ENCODE assay signal across 10 cellular contexts in the genomic region with DNA sequence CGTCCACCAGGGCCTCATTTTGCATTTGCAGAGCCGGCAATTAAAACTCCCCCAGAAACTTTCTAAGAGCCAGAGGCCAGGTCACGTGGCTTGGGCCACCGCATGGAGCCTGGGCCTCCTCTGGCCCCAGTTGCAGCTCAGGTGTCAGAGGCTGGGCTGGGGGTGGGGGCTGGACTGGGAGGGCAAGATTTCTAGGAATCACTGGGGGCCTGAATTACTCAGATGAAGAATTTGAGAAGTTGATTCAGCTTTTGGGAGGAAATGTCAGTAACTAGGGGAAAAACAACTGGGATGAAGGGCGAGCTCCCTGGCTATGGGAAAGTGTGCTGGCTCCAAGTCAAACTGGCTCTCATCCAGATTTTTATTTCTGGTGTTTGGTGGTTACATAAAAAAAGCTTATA.
DNase-seq lines count a peak whose midpoint lies in the region; ATAC-seq and TF ChIP-seq lines count a peak whose summit lies in the region.
"Had no signal": no experiment of that assay in that cellular context is flagged by ENCODE, and none has a peak within 500 bp of the region (broad histone marks: within the 10 kb centered on the region; RNA-seq: fewer than 3 reads in every experiment).

No MANE protein-coding gene starts in this region.

- intact Hi-C loops in adrenal gland (cut with DNase I): no loop called here
- intact Hi-C loops in left cardiac atrium (cut with DNase I): no loop called here
- intact Hi-C loops in sciatic nerve (cut with DNase I): no loop called here
- intact Hi-C loops in activated T-helper 2 cell treated with anti-CD3 and anti-CD28 coated beads, Interferon-gamma antibody, Interleukin-2, Interleukin-4, amounts not matched to agents 10 μg/mL and 5 μg/mL and 100 μg/mL, durations not matched to agents 14 hours and 24 hours and 36 hours (cut with micrococcal nuclease): no loop called here

- H4K12ac ChIP-seq in trophoblast cell (ENCODE audit: low read depth, low read length): no peak overlapping the region

- H3K79me1 ChIP-seq in trophoblast cell (ENCODE audit: low read length): no peaks in the 10 kb centered on the region

- H3K14ac ChIP-seq in trophoblast cell (ENCODE audit: low read length): no peak overlapping the region

- H2BK12ac ChIP-seq in trophoblast cell (ENCODE audit: low read length): no peak overlapping the region

- H3K4me3 ChIP-seq in adrenal gland (no peak overlapping the region), trophoblast cell (ENCODE audit: low read depth, low read length) (no peak overlapping the region)

- H3K23ac ChIP-seq in trophoblast cell (ENCODE audit: low read length): no peak overlapping the region

- H3K36me3 ChIP-seq in adrenal gland (replicated peaks in 1 of 2): no peaks in the 10 kb centered on the region
- no peaks in the 10 kb centered on the region for H3K36me3 ChIP-seq in trophoblast cell (ENCODE audit: control insufficient read depth in 1 of 2, insufficient read depth in 2 of 2, low read length in 2 of 2)

- no peak overlapping the region for H2BK5ac ChIP-seq in trophoblast cell (ENCODE audit: low read depth, low read length, poor library complexity)

- no peak overlapping the region for H3K18ac ChIP-seq in trophoblast cell (ENCODE audit: low read length)

- H3K9me3 ChIP-seq in adrenal gland (replicated peaks in 1 of 3): no peaks in the 10 kb centered on the region
- no peaks in the 10 kb centered on the region for H3K9me3 ChIP-seq in trophoblast cell (ENCODE audit: insufficient read depth, low read depth, low read length)

- peaks cover 18% of the 10 kb centered on the region for H3K4me1 Mint-ChIP-seq in activated T-helper 2 cell treated with anti-CD3 and anti-CD28 coated beads, Interferon-gamma antibody, Interleukin-2, Interleukin-4, amounts not matched to agents 10 μg/mL and 5 μg/mL and 100 μg/mL, durations not matched to agents 14 hours and 24 hours and 36 hours (ENCODE audit: low read depth)

- no peak overlapping the region for H3K4ac ChIP-seq in trophoblast cell (ENCODE audit: low read depth, low read length)

- TF ChIP-seq POLR2A in adrenal gland (IDR thresholded peaks at IDR 0.05): no peak

- no peaks in the 10 kb centered on the region for H3K27me3 Mint-ChIP-seq in activated T-helper 2 cell treated with anti-CD3 and anti-CD28 coated beads, Interferon-gamma antibody, Interleukin-2, Interleukin-4, amounts not matched to agents 10 μg/mL and 5 μg/mL and 100 μg/mL, durations not matched to agents 14 hours and 24 hours and 36 hours (ENCODE audit: low read depth)
- H3K27me3 Mint-ChIP-seq: activated CD4-positive, alpha-beta memory T cell treated with anti-CD3 and anti-CD28 coated beads for 36 hours; CD4-positive, alpha-beta memory T cell had no signal

- H3K9me3 Mint-ChIP-seq in activated T-helper 2 cell treated with anti-CD3 and anti-CD28 coated beads, Interferon-gamma antibody, Interleukin-2, Interleukin-4, amounts not matched to agents 10 μg/mL and 5 μg/mL and 100 μg/mL, durations not matched to agents 14 hours and 24 hours and 36 hours: no peaks in the 10 kb centered on the region
- H3K9me3 Mint-ChIP-seq: activated CD4-positive, alpha-beta memory T cell treated with anti-CD3 and anti-CD28 coated beads for 36 hours; CD4-positive, alpha-beta memory T cell had no signal

- H3K27ac ChIP-seq in adrenal gland (peak overlapping the region; percentile 19 to 91 (median 82)), trophoblast cell (ENCODE audit: low read depth, low read length) (no peak overlapping the region)

- H3K9ac ChIP-seq in trophoblast cell (ENCODE audit: low read length): no peak overlapping the region

- 36 to 51% (median 43%) methylated on average over 5 of the region's 5 CpGs for WGBS in adrenal gland, 4 donors
- WGBS in trophoblast cell (ENCODE audit: extremely low coverage, insufficient coverage, insufficient read length): no CpG with 5 or more reads among the region's 5 CpGs

- H2AFZ ChIP-seq in trophoblast cell (ENCODE audit: insufficient read depth, low read length, poor library complexity): no peak overlapping the region

- no peak overlapping the region for H2BK120ac ChIP-seq in trophoblast cell (ENCODE audit: insufficient read depth, low read length, poor library complexity)

- no peak overlapping the region for H3K4me3 Mint-ChIP-seq in activated T-helper 2 cell treated with anti-CD3 and anti-CD28 coated beads, Interferon-gamma antibody, Interleukin-2, Interleukin-4, amounts not matched to agents 10 μg/mL and 5 μg/mL and 100 μg/mL, durations not matched to agents 14 hours and 24 hours and 36 hours (ENCODE audit: low read depth)
- H3K4me3 Mint-ChIP-seq: activated CD4-positive, alpha-beta memory T cell treated with anti-CD3 and anti-CD28 coated beads for 36 hours; CD4-positive, alpha-beta memory T cell had no signal

- ATAC-seq in left cardiac atrium (peak; percentile 74 to 77), sciatic nerve (peak; percentile 90), HG03571 (IDR thresholded peaks at IDR 0.05; ENCODE audit: unreplicated experiment) (no peak), HG03442 (IDR thresholded peaks at IDR 0.05; ENCODE audit: unreplicated experiment) (no peak)

- H4K91ac ChIP-seq in trophoblast cell (ENCODE audit: low read depth, low read length): no peak overlapping the region

- H3K36me3 Mint-ChIP-seq in activated T-helper 2 cell treated with anti-CD3 and anti-CD28 coated beads, Interferon-gamma antibody, Interleukin-2, Interleukin-4, amounts not matched to agents 10 μg/mL and 5 μg/mL and 100 μg/mL, durations not matched to agents 14 hours and 24 hours and 36 hours (ENCODE audit: low read depth): no peaks in the 10 kb centered on the region
- H3K36me3 Mint-ChIP-seq: activated CD4-positive, alpha-beta memory T cell treated with anti-CD3 and anti-CD28 coated beads for 36 hours; CD4-positive, alpha-beta memory T cell had no signal

- H3K79me2 ChIP-seq in trophoblast cell (ENCODE audit: control insufficient read depth, insufficient read depth, low read length, poor library complexity): no peaks in the 10 kb centered on the region

- H3K27me3 ChIP-seq in adrenal gland (no peaks in the 10 kb centered on the region), trophoblast cell (ENCODE audit: insufficient read depth, low read length) (no peaks in the 10 kb centered on the region)

- peaks cover 13 to 25% of the 10 kb centered on the region in 2 donors for H3K4me1 ChIP-seq in adrenal gland (replicated peaks in 1 of 2)
- H3K4me1 ChIP-seq in trophoblast cell (ENCODE audit: control insufficient read depth in 1 of 2, insufficient read depth in 2 of 2, low read length in 2 of 2): no peaks in the 10 kb centered on the region

- H3K4me2 ChIP-seq in trophoblast cell (ENCODE audit: low read length): no peak overlapping the region

- DNase-seq in EL (peak; percentile 21), adrenal gland (peak; percentile 50 to 79 (median 70)), left cardiac atrium (peak; percentile 41), sciatic nerve (ENCODE audit: low spot score) (peak; percentile 80), trophoblast cell (no peak)
- no peak for DNase-seq in activated T-helper 2 cell treated with anti-CD3 and anti-CD28 coated beads, Interferon-gamma antibody, Interleukin-2, Interleukin-4, amounts not matched to agents 10 μg/mL and 5 μg/mL and 100 μg/mL, durations not matched to agents 14 hours and 24 hours and 36 hours (ENCODE audit: low spot score)
- DNase-seq: activated CD4-positive, alpha-beta memory T cell treated with anti-CD3 and anti-CD28 coated beads for 36 hours; CD4-positive, alpha-beta memory T cell had no signal

- no peak overlapping the region for H4K8ac ChIP-seq in trophoblast cell (ENCODE audit: low read depth, low read length)

- TF ChIP-seq CTCF in adrenal gland (IDR thresholded peaks at IDR 0.05): no peak

- no peak overlapping the region for H3K27ac Mint-ChIP-seq in activated T-helper 2 cell treated with anti-CD3 and anti-CD28 coated beads, Interferon-gamma antibody, Interleukin-2, Interleukin-4, amounts not matched to agents 10 μg/mL and 5 μg/mL and 100 μg/mL, durations not matched to agents 14 hours and 24 hours and 36 hours
- H3K27ac Mint-ChIP-seq: activated CD4-positive, alpha-beta memory T cell treated with anti-CD3 and anti-CD28 coated beads for 36 hours; CD4-positive, alpha-beta memory T cell had no signal

- no peak overlapping the region for H2AK5ac ChIP-seq in trophoblast cell (ENCODE audit: low read length)

Comparison
In these comparisons a context has a peak if more than half of its experiments do, and no peak if none do; other contexts are left out.
1. DNase-seq: peak in EL (single experiment), adrenal gland (7 of 7), left cardiac atrium (single experiment) and sciatic nerve (single experiment); none in trophoblast cell (0 of 2) and activated T-helper 2 cell treated with anti-CD3 and anti-CD28 coated beads, Interferon-gamma antibody, Interleukin-2, Interleukin-4, amounts not matched to agents 10 μg/mL and 5 μg/mL and 100 μg/mL, durations not matched to agents 14 hours and 24 hours and 36 hours (single experiment).
2. ATAC-seq: peak in left cardiac atrium (2 of 2) and sciatic nerve (single experiment); none in HG03571 (single experiment) and HG03442 (single experiment).